Comparison of ENCODE assay signal across 10 cellular contexts in genomic region chr16:68298907-68299515, GRCh38. TPM values are rescaled to one million over a fixed set of nuclear protein-coding genes. Genes with fewer than 3 reads are reported as not detected.
DNase-seq lines count a peak whose midpoint lies in the region; ATAC-seq, FAIRE-seq and TF ChIP-seq lines count a peak whose summit lies in the region.
"Had no signal": no experiment of that assay in that cellular context is flagged by ENCODE, and none has a peak within 500 bp of the region (broad histone marks: within the 10 kb centered on the region; RNA-seq: fewer than 3 reads in every experiment).

No MANE protein-coding gene starts in this region.

- H3K4me3 Mint-ChIP-seq in naive B cell = no peak overlapping the region
- no peak overlapping the region for H3K4me3 Mint-ChIP-seq in T-helper 2 cell treated with Interferon-gamma antibody and Interleukin-4, amounts not matched to agents 5 μg/mL and 100 μg/mL, for 36 hours

- H3K27ac ChIP-seq in PC-3 (ENCODE audit: low read length) (no peak overlapping the region), endothelial cell of umbilical vein (ENCODE audit: insufficient read depth, low read depth, low read length) (no peak overlapping the region)

- peak overlapping the region in 4 of 6 donors; percentile 11 to 81 (median 42) for H3K27ac Mint-ChIP-seq in naive B cell
- no peak overlapping the region for H3K27ac Mint-ChIP-seq in T-helper 2 cell treated with Interferon-gamma antibody and Interleukin-4, amounts not matched to agents 5 μg/mL and 100 μg/mL, for 36 hours

- H3K9me3 ChIP-seq in PC-3 (ENCODE audit: low read length) = no peaks in the 10 kb centered on the region
- H3K9me3 ChIP-seq in endothelial cell of umbilical vein (replicated peaks; ENCODE audit: control insufficient read depth, insufficient read depth, low read length) = no peaks in the 10 kb centered on the region

- no peak overlapping the region for H2AFZ ChIP-seq in PC-3 (ENCODE audit: low read length)
- no peak overlapping the region for H2AFZ ChIP-seq in endothelial cell of umbilical vein (ENCODE audit: low read depth, low read length)

- CTCF ChIA-PET in PC-3 (lab: Charles Lee) (interaction anchor here (0.6 kb wide), 1 partner anchor 35 kb away, joined by 3 read pairs; the partner anchor contains the start of gene SLC7A6), endothelial cell of umbilical vein (lab: Charles Lee) (interaction anchor here (1.1 to 10.9 kb wide), 5 partner anchors 9 to 42 kb away, joined by 3 to 120 read pairs (median 6); partner anchors contain the start of gene SLC7A6)

- no peak overlapping the region for H3K4me3 ChIP-seq in PC-3 (ENCODE audit: low read length)
- H3K4me3 ChIP-seq in endothelial cell of umbilical vein (replicated peaks in 1 of 3; ENCODE audit: insufficient read depth in 1 of 3, low read depth in 1 of 3, low read length in 3 of 3) = no peak overlapping the region

- H3K4me1 Mint-ChIP-seq in naive B cell = peaks cover 0 to 4% (median 3%) of the 10 kb centered on the region in 3 donors
- H3K4me1 Mint-ChIP-seq in T-helper 2 cell treated with Interferon-gamma antibody and Interleukin-4, amounts not matched to agents 5 μg/mL and 100 μg/mL, for 36 hours (ENCODE audit: low read depth) = peaks cover 3% of the 10 kb centered on the region

- DNase-seq in Ammon's horn (ENCODE audit: low spot score) (peak; percentile 47), PC-3 (peak; percentile 43), endothelial cell of umbilical vein (ENCODE audit: low read depth, low spot score) (no peak), naive B cell (no peak), NCI-H2029 treated with DMSO at 0.1 percent for 48 hours (lab: John Stamatoyannopoulos, UW) (no peak)
- no peak for DNase-seq in effector CD4-positive, alpha-beta T cell
- DNase-seq in T-helper 2 cell treated with Interferon-gamma antibody and Interleukin-4, amounts not matched to agents 5 μg/mL and 100 μg/mL, for 36 hours (ENCODE audit: low spot score) = no peak
- DNase-seq: GDM1, SW 1271 had no signal

- H3K79me2 ChIP-seq in PC-3 (ENCODE audit: low read length) (no peaks in the 10 kb centered on the region), endothelial cell of umbilical vein (ENCODE audit: control insufficient read depth, insufficient read depth, low read length) (peaks cover 9% of the 10 kb centered on the region)

- H3K36me3 ChIP-seq in PC-3 (ENCODE audit: low read depth, low read length) = peaks cover 45% of the 10 kb centered on the region
- H3K36me3 ChIP-seq in endothelial cell of umbilical vein (ENCODE audit: control insufficient read depth in 2 of 2, extremely low read depth in 1 of 2, insufficient read depth in 2 of 2, low read length in 2 of 2) = peaks cover 43 to 56% of the 10 kb centered on the region in 2 experiments

- H4K20me1 ChIP-seq in PC-3 (ENCODE audit: low read length) (no peaks in the 10 kb centered on the region), endothelial cell of umbilical vein (replicated peaks; ENCODE audit: control insufficient read depth, extremely low read depth, insufficient read depth, low read length) (no peaks in the 10 kb centered on the region)

- no peak for ATAC-seq in PC-3
- no peak for ATAC-seq in naive B cell (ENCODE audit: low read depth in 2 of 2)
- ATAC-seq in GM19328 (IDR thresholded peaks at IDR 0.05; ENCODE audit: unreplicated experiment) = no peak

- no peaks in the 10 kb centered on the region for H3K9me2 ChIP-seq in PC-3 (replicated peaks; ENCODE audit: low read length)

- H3K4me2 ChIP-seq in PC-3 (ENCODE audit: low read length) (no peak overlapping the region), endothelial cell of umbilical vein (ENCODE audit: insufficient read depth, low read length) (no peak overlapping the region)

- H3K27me3 Mint-ChIP-seq in naive B cell = no peaks in the 10 kb centered on the region
- no peaks in the 10 kb centered on the region for H3K27me3 Mint-ChIP-seq in T-helper 2 cell treated with Interferon-gamma antibody and Interleukin-4, amounts not matched to agents 5 μg/mL and 100 μg/mL, for 36 hours (ENCODE audit: low read depth)

- peak; percentile 62 for TF ChIP-seq POLR2A in endothelial cell of umbilical vein (IDR thresholded peaks at IDR 0.05; ENCODE audit: low read depth, low read length)

- H3F3A ChIP-seq in PC-3 (ENCODE audit: low read length, unreplicated experiment) = peaks cover 3% of the 10 kb centered on the region

- no peaks in the 10 kb centered on the region for H3K9me1 ChIP-seq in endothelial cell of umbilical vein (replicated peaks; ENCODE audit: control insufficient read depth, extremely low read depth, insufficient read depth, low read length)

- dilution Hi-C loops in endothelial cell of umbilical vein (cut with MboI; ENCODE audit: extremely low pct_ligation_motif_present, low sequenced_read_pairs) = no loop called here

- no peaks in the 10 kb centered on the region for H3K9me3 Mint-ChIP-seq in naive B cell
- H3K9me3 Mint-ChIP-seq in T-helper 2 cell treated with Interferon-gamma antibody and Interleukin-4, amounts not matched to agents 5 μg/mL and 100 μg/mL, for 36 hours = no peaks in the 10 kb centered on the region

- peaks cover 12% of the 10 kb centered on the region for H3K4me1 ChIP-seq in PC-3 (ENCODE audit: insufficient read depth, low read length)
- H3K4me1 ChIP-seq in endothelial cell of umbilical vein (ENCODE audit: control insufficient read depth, extremely low read depth, insufficient read depth, low read length) = no peaks in the 10 kb centered on the region

- H3K27me3 ChIP-seq in PC-3 (ENCODE audit: low read length) = no peaks in the 10 kb centered on the region
- no peaks in the 10 kb centered on the region for H3K27me3 ChIP-seq in endothelial cell of umbilical vein (ENCODE audit: control insufficient read depth in 2 of 2, insufficient read depth in 2 of 2, low read length in 2 of 2)

- TF ChIP-seq CTCF in PC-3 (conservative IDR thresholded peaks at IDR 0.05; ENCODE audit: low read depth, low read length) (no peak), endothelial cell of umbilical vein (IDR thresholded peaks at IDR 0.05; ENCODE audit: extremely low read depth in 1 of 2, insufficient read depth in 1 of 2, low read depth in 1 of 2, low read length in 2 of 2) (no peak)

- no peak overlapping the region for H3K9ac ChIP-seq in PC-3 (ENCODE audit: low read length)
- no peak overlapping the region for H3K9ac ChIP-seq in endothelial cell of umbilical vein (replicated peaks; ENCODE audit: extremely low read depth, insufficient read depth, low read length)

- FAIRE-seq in endothelial cell of umbilical vein (lab: Jason Lieb, UNC) = no peak

- BruUV-seq in PC-3 (replicated peaks; lab: Mats Ljungman, UMichigan) (no TSS peak), endothelial cell of umbilical vein (replicated peaks; lab: Mats Ljungman, UMichigan) (no TSS peak)

- intact Hi-C loops in PC-3 (cut with micrococcal nuclease) = no loop called here
- intact Hi-C loops in endothelial cell of umbilical vein (cut with micrococcal nuclease) = no loop called here

- POLR2A ChIA-PET in PC-3 (lab: Charles Lee; ENCODE audit: unreplicated experiment) (no interaction called here), endothelial cell of umbilical vein (lab: Charles Lee) (interaction anchor here (1.3 to 1.5 kb wide), 2 partner anchors 9 to 12 kb away, joined by 3 read pairs; partner anchors contain the start of genes PRMT7 and SLC7A6OS)

- H3K36me3 Mint-ChIP-seq in naive B cell = peaks cover 27 to 52% of the 10 kb centered on the region in 2 donors
- peaks cover 82% of the 10 kb centered on the region for H3K36me3 Mint-ChIP-seq in T-helper 2 cell treated with Interferon-gamma antibody and Interleukin-4, amounts not matched to agents 5 μg/mL and 100 μg/mL, for 36 hours (ENCODE audit: low read depth)

RNA-seq across cellular contexts. Expression of gene SLC7A6OS, which starts 11.7 kb away (rescaled TPM):
- total RNA-seq in PC-3 (2014; rRNA removed) = 12.6 TPM in 2 replicates
- total RNA-seq in endothelial cell of umbilical vein = 22.0 and 22.9 TPM in 2 replicates
- polyA plus RNA-seq in endothelial cell of umbilical vein = 7.1 and 8.3 TPM in 2 replicates
- polyA plus RNA-seq in endothelial cell of umbilical vein (2011; cell fraction: cytosol; rRNA removed) = 7.5 and 7.8 TPM in 2 replicates
- polyA plus RNA-seq in endothelial cell of umbilical vein (2011; cell fraction: nucleus; rRNA removed) = 22.1 and 25.3 TPM in 2 replicates
- polyA plus RNA-seq in endothelial cell of umbilical vein (2012) = 11.1 and 13.5 TPM in 2 replicates
- polyA minus RNA-seq in endothelial cell of umbilical vein = 10.5 and 11.7 TPM in 2 replicates
- polyA minus RNA-seq in endothelial cell of umbilical vein (2011; cell fraction: cytosol; rRNA and poly(A)+ RNA removed) = 8.7 TPM
- polyA minus RNA-seq in endothelial cell of umbilical vein (2011; cell fraction: nucleus; rRNA and poly(A)+ RNA removed) = 17.4 and 18.6 TPM in 2 replicates
- polyA plus RNA-seq in naive B cell (ENCODE audit: low read depth in 6 of 6) = 10 to 100 TPM; 14.0 to 26.1 (median 17.7) TPM

RNA-seq across cellular contexts. Expression of gene PRMT7, which starts 11.8 kb away (rescaled TPM):
- total RNA-seq in PC-3 (2014; rRNA removed) (46.4 and 48.1 TPM in 2 replicates), endothelial cell of umbilical vein (33.8 and 43.4 TPM in 2 replicates)
- polyA plus RNA-seq in endothelial cell of umbilical vein (54.6 and 57.9 TPM in 2 replicates), naive B cell (ENCODE audit: low read depth in 6 of 6) (10 to 100 TPM; 14.8 to 34.8 (median 23.1) TPM)
- 30.6 and 34.2 TPM in 2 replicates for polyA plus RNA-seq in endothelial cell of umbilical vein (2011; cell fraction: cytosol; rRNA removed)
- 255 and 271 TPM in 2 replicates for polyA plus RNA-seq in endothelial cell of umbilical vein (2011; cell fraction: nucleus; rRNA removed)
- 29.6 and 30.4 TPM in 2 replicates for polyA plus RNA-seq in endothelial cell of umbilical vein (2012)
- polyA minus RNA-seq in endothelial cell of umbilical vein = 52.7 and 66.7 TPM in 2 replicates
- polyA minus RNA-seq in endothelial cell of umbilical vein (2011; cell fraction: cytosol; rRNA and poly(A)+ RNA removed) = 44.1 TPM
- 52.5 and 55.0 TPM in 2 replicates for polyA minus RNA-seq in endothelial cell of umbilical vein (2011; cell fraction: nucleus; rRNA and poly(A)+ RNA removed)

RNA-seq across cellular contexts. Expression of gene SLC7A6, which starts 34.7 kb away (rescaled TPM):
- total RNA-seq in PC-3 (2014; rRNA removed) (22.2 and 24.7 TPM in 2 replicates), endothelial cell of umbilical vein (68.0 and 68.7 TPM in 2 replicates)
- polyA plus RNA-seq in endothelial cell of umbilical vein (86.5 and 92.0 TPM in 2 replicates), naive B cell (ENCODE audit: low read depth in 6 of 6) (10 to 100 TPM in 5 of 6 donors, 1 to 10 TPM in 1; 6.5 to 16.4 (median 13.5) TPM)
- 29.2 and 31.1 TPM in 2 replicates for polyA plus RNA-seq in endothelial cell of umbilical vein (2011; cell fraction: cytosol; rRNA removed)
- 261 and 278 TPM in 2 replicates for polyA plus RNA-seq in endothelial cell of umbilical vein (2011; cell fraction: nucleus; rRNA removed)
- 42.1 and 42.7 TPM in 2 replicates for polyA plus RNA-seq in endothelial cell of umbilical vein (2012)
- polyA minus RNA-seq in endothelial cell of umbilical vein = 295 and 328 TPM in 2 replicates
- polyA minus RNA-seq in endothelial cell of umbilical vein (2011; cell fraction: cytosol; rRNA and poly(A)+ RNA removed) = 30.9 TPM
- 113 and 174 TPM in 2 replicates for polyA minus RNA-seq in endothelial cell of umbilical vein (2011; cell fraction: nucleus; rRNA and poly(A)+ RNA removed)

RNA-seq across cellular contexts. Expression of gene PLA2G15, which starts 53.8 kb away (rescaled TPM):
- 16.4 and 16.8 TPM in 2 replicates for total RNA-seq in PC-3 (2014; rRNA removed)
- total RNA-seq in endothelial cell of umbilical vein = 24.0 and 24.3 TPM in 2 replicates
- 41.8 and 45.4 TPM in 2 replicates for polyA plus RNA-seq in endothelial cell of umbilical vein
- polyA plus RNA-seq in endothelial cell of umbilical vein (2011; cell fraction: cytosol; rRNA removed) = 21.1 and 23.7 TPM in 2 replicates
- polyA plus RNA-seq in endothelial cell of umbilical vein (2011; cell fraction: nucleus; rRNA removed) = 20.0 and 20.8 TPM in 2 replicates
- polyA plus RNA-seq in endothelial cell of umbilical vein (2012) = 25.3 and 38.2 TPM in 2 replicates
- polyA minus RNA-seq in endothelial cell of umbilical vein = 28.4 and 36.6 TPM in 2 replicates
- 6.1 TPM for polyA minus RNA-seq in endothelial cell of umbilical vein (2011; cell fraction: cytosol; rRNA and poly(A)+ RNA removed)
- 8.0 and 8.3 TPM in 2 replicates for polyA minus RNA-seq in endothelial cell of umbilical vein (2011; cell fraction: nucleus; rRNA and poly(A)+ RNA removed)
- polyA plus RNA-seq in naive B cell (ENCODE audit: low read depth in 6 of 6) = 1 to 10 TPM in 5 of 6 donors, not detected in 1; 4.3 to 9.8 (median 5.8) TPM

Comparison
In these comparisons a context has a peak if more than half of its experiments do, and no peak if none do; other contexts are left out.
1. DNase-seq: peak in Ammon's horn (single experiment) and PC-3 (single experiment); none in endothelial cell of umbilical vein (single experiment), naive B cell (single experiment), effector CD4-positive, alpha-beta T cell (single experiment), T-helper 2 cell treated with Interferon-gamma antibody and Interleukin-4, amounts not matched to agents 5 μg/mL and 100 μg/mL, for 36 hours (single experiment) and NCI-H2029 treated with DMSO at 0.1 percent for 48 hours (single experiment).